5 cellular contexts compared by ENCODE assay signal in genomic region chr22:31668849-31669248, GRCh38. TPM values are rescaled to one million over a fixed set of nuclear protein-coding genes. Genes with fewer than 3 reads are reported as not detected.
DNase-seq lines count a peak whose midpoint lies in the region; ATAC-seq, FAIRE-seq and TF ChIP-seq lines count a peak whose summit lies in the region.
"Not testable (repeated sequence)": the region's sequence is repeated elsewhere in the genome, so short reads cannot be mapped to it uniquely, and the experiment has no call there.

No MANE protein-coding gene starts in this region.

- TF ChIP-seq EP300 in Ishikawa (IDR thresholded peaks at IDR 0.05; ENCODE audit: borderline replicate concordance); K562 (IDR thresholded peaks at IDR 0.05; ENCODE audit: low read length); HepG2 (IDR thresholded peaks at IDR 0.05; ENCODE audit: low read depth in 2 of 2, low read length in 2 of 2); HepG2 (CRISPR knock-in tag; IDR thresholded peaks at IDR 0.05; ENCODE audit: borderline replicate concordance): not testable (repeated sequence)

- in situ Hi-C loops in K562 (cut with MboI) = loop anchor here (5.0 kb wide), 1 partner anchor 298 kb away; no protein-coding TSS in a partner anchor
- in situ Hi-C loops in HepG2 (cut with HindIII; ENCODE audit: extremely low pct_ligation_motif_present, low pct_unique_long_range_greater_than_20kb) = loop anchor here (5.0 to 25.0 kb wide), 2 partner anchors 303 to 418 kb away; no protein-coding TSS in a partner anchor

- intact Hi-C loops in K562 (cut with micrococcal nuclease) (loop anchor here (10.0 kb wide), 2 partner anchors 86 to 206 kb away; partner anchors contain the start of genes DEPDC5 and PRR14L), HepG2 (cut with micrococcal nuclease; ENCODE audit: unreplicated experiment) (loop anchor here (5.0 to 10.0 kb wide), 3 partner anchors 146 to 416 kb away; no protein-coding TSS in a partner anchor)

- DNase-seq in K562 (ENCODE audit: extremely low read depth in 1 of 4, low spot score in 3 of 4); HepG2 (ENCODE audit: low spot score): not testable (repeated sequence)

- not testable (repeated sequence) for FAIRE-seq in K562 (lab: Jason Lieb, UNC); HepG2 (lab: Jason Lieb, UNC)

- not testable (repeated sequence) for H3K9me1 ChIP-seq in K562 (ENCODE audit: control insufficient read depth, insufficient read depth, low read length)

- CTCF ChIA-PET in HEK293 (lab: Yijun Ruan, JAX) = interaction anchor here (0.5 to 9.3 kb wide), 5 partner anchors 9 to 301 kb away, joined by 3 to 126 read pairs (median 3); no protein-coding TSS in a partner anchor
- CTCF ChIA-PET in K562 (lab: Yijun Ruan, JAX; ENCODE audit: low intra/inter-chr PET ratio); HepG2 (lab: Yijun Ruan, JAX; ENCODE audit: low intra/inter-chr PET ratio, low total read pairs): not testable (repeated sequence)

- 47% methylated on average over 3 of the region's 4 CpGs for WGBS in K562 (ENCODE audit: insufficient coverage, low coverage, missing lambda C conversion rate)
- WGBS in HepG2 (ENCODE audit: low lambda C conversion rate) = 21% methylated on average over 4 of the region's 4 CpGs

- H3K4me3 ChIP-seq in BLaER1 treated with 17β-estradiol and CSF1 and Interleukin-3, amounts not matched to agents 10 nM and 100 nM; HEK293 (ENCODE audit: low read depth, low read length); K562; HepG2 (replicated peaks in 1 of 3; ENCODE audit: insufficient read depth in 1 of 3, low read depth in 2 of 3, low read length in 3 of 3): not testable (repeated sequence)

- H3K9me3 ChIP-seq in BLaER1 treated with 17β-estradiol and CSF1 and Interleukin-3, amounts not matched to agents 10 nM and 100 nM (replicated peaks in 1 of 11) = peaks cover 0 to 15% (median 9%) of the 10 kb centered on the region in 11 experiments; a peak in 17 of 22 replicates
- H3K9me3 ChIP-seq in HEK293 (ENCODE audit: control insufficient read depth, insufficient read depth, low read depth, low read length); K562 (replicated peaks; ENCODE audit: control insufficient read depth, insufficient read depth, low read depth, low read length); HepG2 (ENCODE audit: low read length): not testable (repeated sequence)

- peak overlapping the region in 1 of 11 experiments; percentile 23; a peak in 1 of 22 replicates for H3K9ac ChIP-seq in BLaER1 treated with 17β-estradiol and CSF1 and Interleukin-3, amounts not matched to agents 10 nM and 100 nM
- H3K9ac ChIP-seq in K562 (ENCODE audit: insufficient read depth in 1 of 2, low read depth in 2 of 2, low read length in 2 of 2); HepG2 (ENCODE audit: insufficient read depth, low read depth, low read length): not testable (repeated sequence)

- not testable (repeated sequence) for H3K27me3 ChIP-seq in BLaER1 treated with 17β-estradiol and CSF1 and Interleukin-3, amounts not matched to agents 10 nM and 100 nM; K562 (ENCODE audit: control insufficient read depth in 2 of 2, insufficient read depth in 2 of 2, low read length in 2 of 2); HepG2 (ENCODE audit: control insufficient read depth in 1 of 2, insufficient read depth in 2 of 2, low read length in 2 of 2)

- not testable (repeated sequence) for H4K20me1 ChIP-seq in BLaER1 treated with 17β-estradiol and CSF1 and Interleukin-3, amounts not matched to agents 10 nM and 100 nM; K562 (replicated peaks; ENCODE audit: control insufficient read depth, insufficient read depth, low read length); HepG2 (ENCODE audit: insufficient read depth, low read length)

- not testable (repeated sequence) for ATAC-seq in K562, HepG2

- not testable (repeated sequence) for BruUV-seq in K562 (replicated peaks; lab: Mats Ljungman, UMichigan); HepG2 (replicated peaks; lab: Mats Ljungman, UMichigan)

- H3K4me2 ChIP-seq in BLaER1 treated with 17β-estradiol and CSF1 and Interleukin-3, amounts not matched to agents 10 nM and 100 nM = peak overlapping the region in 8 of 11 experiments; percentile 10 to 58 (median 48); a peak in 14 of 22 replicates
- H3K4me2 ChIP-seq in K562 (ENCODE audit: insufficient read depth, low read length); HepG2 (ENCODE audit: low read depth, low read length): not testable (repeated sequence)

- H2AFZ ChIP-seq in K562 (ENCODE audit: low read depth, low read length); HepG2 (ENCODE audit: low read length): not testable (repeated sequence)

- peaks cover 6 to 57% (median 35%) of the 10 kb centered on the region in 10 experiments for H3K4me1 ChIP-seq in BLaER1 treated with 17β-estradiol and CSF1 and Interleukin-3, amounts not matched to agents 10 nM and 100 nM
- H3K4me1 ChIP-seq in HEK293 (ENCODE audit: control insufficient read depth, insufficient read depth, low read length); K562 (replicated peaks in 1 of 2; ENCODE audit: control insufficient read depth in 2 of 2, insufficient read depth in 2 of 2, low read length in 2 of 2): not testable (repeated sequence)
- peaks cover 28% of the 10 kb centered on the region for H3K4me1 ChIP-seq in HepG2 (ENCODE audit: insufficient read depth, low read length)

- not testable (repeated sequence) for H3K36me3 ChIP-seq in BLaER1 treated with 17β-estradiol and CSF1 and Interleukin-3, amounts not matched to agents 10 nM and 100 nM; HEK293 (ENCODE audit: control insufficient read depth in 2 of 2, insufficient read depth in 1 of 2, low read length in 2 of 2); K562 (ENCODE audit: control insufficient read depth, insufficient read depth, low read length); HepG2 (replicated peaks in 1 of 2; ENCODE audit: control insufficient read depth in 1 of 2, insufficient read depth in 2 of 2, low read length in 2 of 2)

- peak overlapping the region in 6 of 11 experiments; percentile 1 to 45 (median 28); a peak in 7 of 22 replicates for H3K27ac ChIP-seq in BLaER1 treated with 17β-estradiol and CSF1 and Interleukin-3, amounts not matched to agents 10 nM and 100 nM
- H3K27ac ChIP-seq in HEK293 (ENCODE audit: extremely low read depth, low read depth, low read length); K562 (ENCODE audit: extremely low read depth, low read depth, low read length); HepG2 (ENCODE audit: extremely low read length, insufficient read depth, low read length): not testable (repeated sequence)

- TF ChIP-seq RAD21 in Ishikawa (IDR thresholded peaks at IDR 0.05; ENCODE audit: low read depth); K562 (CRISPR knock-in tag; conservative IDR thresholded peaks at IDR 0.05 in 1 of 2, IDR thresholded peaks at IDR 0.05 in 1 of 2); HepG2 (CRISPR knock-in tag; IDR thresholded peaks at IDR 0.05): not testable (repeated sequence)

- H3K79me2 ChIP-seq in K562 (ENCODE audit: control insufficient read depth, insufficient read depth, low read length); HepG2 (ENCODE audit: insufficient read depth, low read length): not testable (repeated sequence)

- POLR2A ChIA-PET in HEK293 (lab: Yijun Ruan, JAX) = interaction anchor here (0.7 to 1.2 kb wide), 2 partner anchors 84 to 308 kb away, joined by 4 to 7 read pairs; partner anchors contain the start of gene DEPDC5
- POLR2A ChIA-PET in K562 (lab: Yijun Ruan, JAX); HepG2 (lab: Yijun Ruan, JAX): not testable (repeated sequence)

- TF ChIP-seq POLR2A in K562 (conservative IDR thresholded peaks at IDR 0.05); HepG2 (IDR thresholded peaks at IDR 0.05; ENCODE audit: insufficient read depth in 1 of 2, low read depth in 2 of 2, low read length in 2 of 2): not testable (repeated sequence)

- TF ChIP-seq CTCF in HEK293 (tag by site-specific recombination; IDR thresholded peaks at IDR 0.05); K562 (IDR thresholded peaks at IDR 0.05 in 2 of 3, conservative IDR thresholded peaks at IDR 0.05 in 1 of 3; ENCODE audit: insufficient read depth in 2 of 3, low read depth in 1 of 3, low read length in 3 of 3); HepG2 (CRISPR knock-in tag; IDR thresholded peaks at IDR 0.05): not testable (repeated sequence)

RNA-seq across cellular contexts. Expression of gene PISD, which starts 6.8 kb away (rescaled TPM):
- total RNA-seq in K562 (2011; cell fraction: chromatin; rRNA removed; ENCODE audit: low replicate concordance) = 37.5 and 84.0 TPM in 2 replicates
- 62.2 and 72.4 TPM in 2 replicates for total RNA-seq in K562 (2011; cell fraction: nucleolus; rRNA removed)
- 47.8 and 52.1 TPM in 2 replicates for total RNA-seq in K562 (2011; cell fraction: nucleoplasm; rRNA removed)
- total RNA-seq in K562 (2014; rRNA removed) (33.3 and 47.1 TPM in 2 replicates), K562 (2014; rRNA removed; fragmentation: Illumina TruSeq; extraction: Trizol) (20.2 and 24.5 TPM in 2 replicates), K562 (2015; rRNA removed; fragmentation: Illumina TruSeq; extraction: Trizol) (27.4 and 28.1 TPM in 2 replicates), K562 (2021) (56.8 and 63.1 TPM in 2 replicates), HepG2 (2016; rRNA removed; fragmentation: Illumina TruSeq; extraction: Trizol) (30.0 and 47.7 TPM in 2 replicates)
- polyA plus RNA-seq in K562 (2011; rRNA removed) (29.1 and 44.3 TPM in 2 replicates), K562 (2014; fragmentation: Illumina TruSeq; extraction: Trizol) (42.6 and 48.5 TPM in 2 replicates), K562 (2014; fragmentation: Nextera tagmentation; extraction: Ambion mirVana) (10 to 100 TPM; 44.4 to 65.9 TPM), K562 (2014; rRNA removed) (36.6 and 44.9 TPM in 2 replicates), HepG2 (2011; rRNA removed) (30.1 and 38.6 TPM in 2 replicates)
- 48.2 and 59.1 TPM in 2 replicates for polyA plus RNA-seq in K562 (2011; cell fraction: cytosol; rRNA removed)
- polyA plus RNA-seq in K562 (2011; cell fraction: nucleus; rRNA removed) = 112 and 122 TPM in 2 replicates
- polyA plus RNA-seq in K562 (2012) = 31.9 and 36.1 TPM in 2 replicates
- 14.8 and 17.3 TPM in 2 replicates for polyA minus RNA-seq in K562 (2011; rRNA and poly(A)+ RNA removed)
- polyA minus RNA-seq in K562 (2011; cell fraction: cytosol; rRNA and poly(A)+ RNA removed) = 17.0 and 18.8 TPM in 2 replicates
- polyA minus RNA-seq in K562 (2011; cell fraction: nucleus; rRNA and poly(A)+ RNA removed) = 22.3 and 29.7 TPM in 2 replicates
- 8.9 and 9.7 TPM in 2 replicates for total RNA-seq in HepG2 (2016; cell fraction: cytosol; rRNA removed; fragmentation: Illumina TruSeq; extraction: Trizol; ENCODE audit: low read depth)
- 26.3 and 48.8 TPM in 2 replicates for total RNA-seq in HepG2 (2016; cell fraction: insoluble cytoplasmic fraction; rRNA removed; fragmentation: Illumina TruSeq; extraction: Trizol)
- 21.3 and 21.7 TPM in 2 replicates for total RNA-seq in HepG2 (2016; cell fraction: membrane; rRNA removed; fragmentation: Illumina TruSeq; extraction: Trizol)
- total RNA-seq in HepG2 (2016; cell fraction: nucleus; rRNA removed; fragmentation: Illumina TruSeq; extraction: Trizol) = 39.3 and 43.4 TPM in 2 replicates
- 27.5 and 28.8 TPM in 2 replicates for polyA plus RNA-seq in HepG2 (2011; cell fraction: cytosol; rRNA removed)
- polyA plus RNA-seq in HepG2 (2011; cell fraction: nucleus; rRNA removed) = 96.1 and 99.7 TPM in 2 replicates
- 21.9 and 29.8 TPM in 2 replicates for polyA plus RNA-seq in HepG2 (2012)
- 7.1 and 8.1 TPM in 2 replicates for polyA plus RNA-seq in HepG2 (2016; cell fraction: cytosol; fragmentation: Illumina TruSeq; extraction: Trizol; ENCODE audit: low read depth)
- polyA plus RNA-seq in HepG2 (2016; cell fraction: insoluble cytoplasmic fraction; fragmentation: Illumina TruSeq; extraction: Trizol; ENCODE audit: low read depth) = 25.8 and 29.7 TPM in 2 replicates
- polyA plus RNA-seq in HepG2 (2016; cell fraction: membrane; fragmentation: Illumina TruSeq; extraction: Trizol; ENCODE audit: low read depth) = 14.7 and 16.1 TPM in 2 replicates
- polyA plus RNA-seq in HepG2 (2016; cell fraction: nucleus; fragmentation: Illumina TruSeq; extraction: Trizol; ENCODE audit: insufficient read depth, low read depth) = 78.0 and 82.4 TPM in 2 replicates
- 24.4 and 42.4 TPM in 2 replicates for polyA minus RNA-seq in HepG2 (2011; rRNA and poly(A)+ RNA removed; ENCODE audit: low replicate concordance)
- polyA minus RNA-seq in HepG2 (2011; cell fraction: cytosol; rRNA and poly(A)+ RNA removed) = 13.1 and 16.7 TPM in 2 replicates
- 18.4 and 22.0 TPM in 2 replicates for polyA minus RNA-seq in HepG2 (2011; cell fraction: nucleus; rRNA and poly(A)+ RNA removed)
